Comparison of ENCODE assay signal across 8 cellular contexts in the genomic region with DNA sequence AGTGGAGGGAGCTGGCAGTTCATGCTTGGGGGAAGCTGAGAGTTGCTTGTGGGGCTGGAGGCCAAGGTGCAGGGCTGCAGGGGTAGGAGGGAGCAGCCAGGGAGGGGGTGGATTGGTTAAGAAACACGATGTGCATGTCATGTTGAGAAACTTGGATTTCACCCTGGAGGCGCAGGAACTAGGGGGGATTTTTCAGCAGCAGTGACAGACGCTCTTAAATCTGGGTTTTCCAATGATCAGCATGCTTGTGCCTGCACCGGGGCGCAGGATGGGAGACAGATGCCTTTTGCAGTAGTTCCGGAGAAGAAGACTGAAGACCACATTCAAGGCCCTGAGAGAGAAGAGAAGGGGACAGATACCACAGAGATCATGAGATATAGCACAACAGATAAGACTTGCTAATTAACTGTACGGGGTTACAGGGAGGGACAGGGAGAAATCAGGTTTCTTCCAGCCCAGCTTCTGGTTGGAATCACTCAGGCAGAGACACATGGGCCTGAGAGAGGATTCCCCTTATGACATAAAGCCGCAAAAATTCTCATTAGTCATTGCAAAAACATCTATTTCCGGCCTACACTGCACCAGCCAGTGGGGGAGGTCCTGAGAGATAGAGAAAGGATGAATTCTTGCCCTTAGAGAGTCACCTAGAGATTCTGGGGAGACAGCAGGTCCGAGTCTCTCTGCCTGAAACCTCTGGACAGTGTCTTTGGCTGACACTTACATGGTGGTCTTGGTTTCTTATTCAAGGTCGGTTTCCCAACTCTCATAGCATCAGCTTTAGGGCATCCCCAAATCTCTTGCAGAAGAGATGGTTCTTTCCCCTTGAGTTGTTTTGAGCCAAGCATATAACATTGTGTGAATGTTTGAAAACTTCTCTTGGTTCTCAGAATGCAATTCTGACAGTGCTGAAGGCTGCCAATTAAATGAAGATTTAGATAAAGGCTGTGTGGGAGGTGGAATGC. TPM values are rescaled to one million over a fixed set of nuclear protein-coding genes. Genes with fewer than 3 reads are reported as not detected.
DNase-seq lines count a peak whose midpoint lies in the region; ATAC-seq and TF ChIP-seq lines count a peak whose summit lies in the region.

No MANE protein-coding gene starts in this region.

- peak overlapping the region; percentile 92 for H3K27ac Mint-ChIP-seq in activated naive CD4-positive, alpha-beta T cell treated with anti-CD3 and anti-CD28 coated beads, Interleukin-2, amount 10 ng/mL, durations not matched to agents 7 days and 5 days

- peaks cover 0 to 26% (median 7%) of the 10 kb centered on the region in 4 donors for H3K4me1 ChIP-seq in transverse colon
- no peaks in the 10 kb centered on the region for H3K4me1 ChIP-seq in ovary (ENCODE audit: insufficient read depth)

- H3K9me3 ChIP-seq in transverse colon (no peaks in the 10 kb centered on the region), ovary (no peaks in the 10 kb centered on the region)

- TF ChIP-seq POLR2A in GM18505 (IDR thresholded peaks at IDR 0.05; ENCODE audit: borderline replicate concordance, extremely low read depth, insufficient read depth, insufficient read length) (peak; percentile 53), NB4 (IDR thresholded peaks at IDR 0.05; ENCODE audit: extremely low read depth, insufficient read length) (no peak), transverse colon (IDR thresholded peaks at IDR 0.05) (no peak), ovary (IDR thresholded peaks at IDR 0.05) (no peak)

- peak overlapping the region in 3 of 4 donors; percentile 5 to 54 (median 28) for H3K27ac ChIP-seq in transverse colon
- no peak overlapping the region for H3K27ac ChIP-seq in ovary

- TF ChIP-seq EP300 in transverse colon (IDR thresholded peaks at IDR 0.05; ENCODE audit: low read depth) (no peak), ovary (IDR thresholded peaks at IDR 0.05) (no peak)

- no peak for TF ChIP-seq CTCF in NB4 (IDR thresholded peaks at IDR 0.05; ENCODE audit: low read depth, low read length)
- TF ChIP-seq CTCF in kidney epithelial cell (IDR thresholded peaks at IDR 0.05; ENCODE audit: insufficient read depth, low read length, poor library complexity, severe bottlenecking): no peak
- TF ChIP-seq CTCF in transverse colon (IDR thresholded peaks at IDR 0.05): no peak
- no peak for TF ChIP-seq CTCF in ovary (IDR thresholded peaks at IDR 0.05)

- ATAC-seq in GM18505 (IDR thresholded peaks at IDR 0.05; ENCODE audit: unreplicated experiment) (peak; percentile 73), HG02678 (IDR thresholded peaks at IDR 0.05; ENCODE audit: unreplicated experiment) (peak; percentile 62)

- in situ Hi-C loops in transverse colon (cut with MboI; ENCODE audit: low pct_ligation_motif_present in 1 of 4, low pct_unique_long_range_greater_than_20kb in 1 of 4, low sequenced_read_pairs in 3 of 4): no loop called here

- intact Hi-C loops in transverse colon (cut with DNase I; ENCODE audit: low total_unique reads): no loop called here
- intact Hi-C loops in ovary (cut with DNase I): no loop called here

- WGBS in transverse colon (ENCODE audit: low coverage in 1 of 2), 2 donors: 59 to 63% methylated on average over 3 to 11 of the region's 11 CpGs
- WGBS in ovary, 3 donors: 28 to 39% (median 35%) methylated on average over 11 of the region's 11 CpGs

- DNase-seq in NB4 (ENCODE audit: low read depth): peak; percentile 63
- DNase-seq in activated naive CD4-positive, alpha-beta T cell treated with anti-CD3 and anti-CD28 coated beads, Interleukin-2, amount 10 ng/mL, durations not matched to agents 7 days and 5 days: peak; percentile 59
- peak; percentile 86 for DNase-seq in kidney epithelial cell (ENCODE audit: low read depth)
- no peak for DNase-seq in transverse colon
- DNase-seq in ovary: no peak
- no peak for DNase-seq in effector CD8-positive, alpha-beta T cell (lab: John Stamatoyannopoulos, UW)

- no peaks in the 10 kb centered on the region for H3K27me3 ChIP-seq in kidney epithelial cell (ENCODE audit: control insufficient read depth, insufficient read depth, low read length)
- H3K27me3 ChIP-seq in transverse colon: no peaks in the 10 kb centered on the region
- H3K27me3 ChIP-seq in ovary: no peaks in the 10 kb centered on the region

- no peaks in the 10 kb centered on the region for H3K36me3 Mint-ChIP-seq in activated naive CD4-positive, alpha-beta T cell treated with anti-CD3 and anti-CD28 coated beads, Interleukin-2, amount 10 ng/mL, durations not matched to agents 7 days and 5 days

- no peaks in the 10 kb centered on the region for H3K27me3 Mint-ChIP-seq in activated naive CD4-positive, alpha-beta T cell treated with anti-CD3 and anti-CD28 coated beads, Interleukin-2, amount 10 ng/mL, durations not matched to agents 7 days and 5 days

- peaks cover 95% of the 10 kb centered on the region for H3K4me1 Mint-ChIP-seq in activated naive CD4-positive, alpha-beta T cell treated with anti-CD3 and anti-CD28 coated beads, Interleukin-2, amount 10 ng/mL, durations not matched to agents 7 days and 5 days

- H3K4me3 Mint-ChIP-seq in activated naive CD4-positive, alpha-beta T cell treated with anti-CD3 and anti-CD28 coated beads, Interleukin-2, amount 10 ng/mL, durations not matched to agents 7 days and 5 days: peak overlapping the region; percentile 25

- H3K9me3 Mint-ChIP-seq in activated naive CD4-positive, alpha-beta T cell treated with anti-CD3 and anti-CD28 coated beads, Interleukin-2, amount 10 ng/mL, durations not matched to agents 7 days and 5 days: no peaks in the 10 kb centered on the region

- no peak overlapping the region for H3K4me3 ChIP-seq in NB4 (ENCODE audit: low read depth, low read length)
- H3K4me3 ChIP-seq in kidney epithelial cell (ENCODE audit: low read depth, low read length): no peak overlapping the region
- no peak overlapping the region for H3K4me3 ChIP-seq in transverse colon
- no peak overlapping the region for H3K4me3 ChIP-seq in ovary

- CTCF ChIA-PET in activated naive CD4-positive, alpha-beta T cell treated with anti-CD3 and anti-CD28 coated beads, Interleukin-2, amount 10 ng/mL, durations not matched to agents 7 days and 5 days (lab: Charles Lee): interaction anchor here (1.7 to 3.7 kb wide), 3 partner anchors 14 to 18 kb away, joined by 9 to 13 read pairs (median 10); no protein-coding TSS in a partner anchor

- H3K36me3 ChIP-seq in kidney epithelial cell (ENCODE audit: control insufficient read depth, insufficient read depth, low read length) (no peaks in the 10 kb centered on the region), transverse colon (no peaks in the 10 kb centered on the region), ovary (no peaks in the 10 kb centered on the region)

RNA-seq across cellular contexts. Expression of gene CDH13, which starts 27.1 kb away (rescaled TPM):
- total RNA-seq in kidney epithelial cell (32.8 and 39.3 TPM in 2 replicates), transverse colon (10 to 100 TPM in 1 of 4 donors, 1 to 10 TPM in 3; 3.8 to 28.1 (median 5.8) TPM), ovary (1 to 10 TPM; 2.0 to 8.7 (median 4.8) TPM)
- polyA plus RNA-seq in ovary: 10 to 100 TPM in 1 of 2 donors, 1 to 10 TPM in 1; 1.9 to 34.2 TPM

Comparison
In these comparisons a context has a peak if more than half of its experiments do, and no peak if none do; other contexts are left out.
1. DNase-seq: peak in NB4 (single experiment), activated naive CD4-positive, alpha-beta T cell treated with anti-CD3 and anti-CD28 coated beads, Interleukin-2, amount 10 ng/mL, durations not matched to agents 7 days and 5 days (single experiment) and kidney epithelial cell (single experiment); none in transverse colon (single experiment), ovary (0 of 5) and effector CD8-positive, alpha-beta T cell (single experiment).
2. H3K27ac ChIP-seq: peak in transverse colon (3 of 4); none in ovary (0 of 2).